ENCODE assay signal across 9 cellular contexts in the genomic region with DNA sequence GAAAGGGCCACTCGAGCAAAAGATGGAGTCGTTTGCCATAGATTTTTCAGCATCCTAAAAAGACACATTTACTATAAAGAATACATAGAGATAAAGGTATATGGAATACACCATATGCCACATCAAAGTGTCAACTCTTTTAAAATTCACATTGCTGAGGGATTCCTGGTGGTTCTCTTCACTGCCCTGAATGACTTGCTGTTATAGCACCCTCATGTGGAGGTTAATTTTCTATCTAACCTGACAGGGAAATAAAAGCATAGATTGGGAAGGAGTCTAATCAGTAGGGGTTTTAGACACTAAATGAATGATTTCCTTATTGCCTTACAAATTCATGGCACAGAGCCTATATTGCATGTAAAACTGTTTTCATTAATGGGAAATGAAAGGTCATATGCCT. TPM values are rescaled to one million over a fixed set of nuclear protein-coding genes. Genes with fewer than 3 reads are reported as not detected.
DNase-seq lines count a peak whose midpoint lies in the region; ATAC-seq and TF ChIP-seq lines count a peak whose summit lies in the region.
"Had no signal": no experiment of that assay in that cellular context is flagged by ENCODE, and none has a peak within 500 bp of the region (broad histone marks: within the 10 kb centered on the region; RNA-seq: fewer than 3 reads in every experiment).

No MANE protein-coding gene starts in this region.

- H4K20me1 ChIP-seq in KMS-11 (ENCODE audit: insufficient read depth) (no peaks in the 10 kb centered on the region), SU-DHL-6 (ENCODE audit: low read depth, low read length) (no peaks in the 10 kb centered on the region)

- no peaks in the 10 kb centered on the region for H3K36me3 ChIP-seq in KMS-11 (ENCODE audit: insufficient read depth)
- H3K36me3 ChIP-seq in SU-DHL-6 (ENCODE audit: low read length): no peaks in the 10 kb centered on the region
- no peaks in the 10 kb centered on the region for H3K36me3 ChIP-seq in liver (ENCODE audit: control insufficient read depth in 4 of 4, insufficient read depth in 3 of 4, low read depth in 1 of 4, low read length in 3 of 4)
- H3K36me3 ChIP-seq in CD8-positive, alpha-beta memory T cell (ENCODE audit: insufficient read depth, low read length): no peaks in the 10 kb centered on the region

- no peak for ATAC-seq in HG02642 (IDR thresholded peaks at IDR 0.05; ENCODE audit: poor library complexity, unreplicated experiment)

- peak; percentile 76 to 88 for TF ChIP-seq RAD21 in liver (IDR thresholded peaks at IDR 0.05)

- CTCF ChIA-PET in CD8-positive, alpha-beta memory T cell (lab: Charles Lee): no interaction called here

- WGBS in liver: 71% methylated on average over 2 of the region's 2 CpGs

- peak; percentile 77 for DNase-seq in DMS53 (lab: John Stamatoyannopoulos, UW)
- no peak for DNase-seq in CD8-positive, alpha-beta memory T cell
- DNase-seq in COLO829 (ENCODE audit: low spot score): no peak
- no peak for DNase-seq in 8988T
- DNase-seq: islet precursor cell had no signal

- no peaks in the 10 kb centered on the region for H3K36me3 Mint-ChIP-seq in CD8-positive, alpha-beta memory T cell

- H3K27me3 Mint-ChIP-seq in CD8-positive, alpha-beta memory T cell: peaks cover 1 to 29% of the 10 kb centered on the region in 2 donors

- no peaks in the 10 kb centered on the region for H3K9me3 Mint-ChIP-seq in CD8-positive, alpha-beta memory T cell

- no peaks in the 10 kb centered on the region for H3F3A ChIP-seq in SU-DHL-6 (ENCODE audit: insufficient read depth)

- H3K4me2 ChIP-seq in KMS-11 (no peak overlapping the region), SU-DHL-6 (ENCODE audit: low read depth, low read length, poor library complexity, severe bottlenecking) (no peak overlapping the region)

- no peaks in the 10 kb centered on the region for H3K9me3 ChIP-seq in SU-DHL-6 (ENCODE audit: insufficient read depth, low read length)
- H3K9me3 ChIP-seq in liver (ENCODE audit: control insufficient read depth in 4 of 4, low read length in 3 of 4): no peaks in the 10 kb centered on the region
- H3K9me3 ChIP-seq in CD8-positive, alpha-beta memory T cell (ENCODE audit: low read length): no peaks in the 10 kb centered on the region

- H3K4me1 ChIP-seq in KMS-11 (ENCODE audit: low read depth, poor library complexity, severe bottlenecking) (no peaks in the 10 kb centered on the region), liver (ENCODE audit: control insufficient read depth in 4 of 4, insufficient read depth in 4 of 4, low read length in 3 of 4) (peaks cover 0 to 23% (median 16%) of the 10 kb centered on the region in 4 donors)
- no peaks in the 10 kb centered on the region for H3K4me1 ChIP-seq in CD8-positive, alpha-beta memory T cell (ENCODE audit: insufficient read depth, low read length)

- H3K4me3 ChIP-seq in KMS-11 (IDR thresholded peaks at IDR 0.05; ENCODE audit: insufficient read depth, low read depth, low read length) (no peak overlapping the region), SU-DHL-6 (ENCODE audit: insufficient read depth, low read length, poor library complexity, severe bottlenecking) (no peak overlapping the region), liver (ENCODE audit: low read depth in 1 of 3, low read length in 3 of 3) (no peak overlapping the region)
- no peak overlapping the region for H3K4me3 ChIP-seq in CD8-positive, alpha-beta memory T cell (ENCODE audit: low read length)

- H3K79me2 ChIP-seq in KMS-11 (ENCODE audit: insufficient read depth, low read depth): no peaks in the 10 kb centered on the region
- no peaks in the 10 kb centered on the region for H3K79me2 ChIP-seq in SU-DHL-6 (ENCODE audit: insufficient read depth, low read length)

- H3K9me2 ChIP-seq in SU-DHL-6 (replicated peaks; ENCODE audit: insufficient read depth, low read length): no peaks in the 10 kb centered on the region

- no peak overlapping the region for H3K27ac Mint-ChIP-seq in CD8-positive, alpha-beta memory T cell

- H2AFZ ChIP-seq in KMS-11 (ENCODE audit: low read depth) (no peak overlapping the region), SU-DHL-6 (ENCODE audit: low read depth, low read length, severe bottlenecking) (no peak overlapping the region)

- POLR2A ChIA-PET in CD8-positive, alpha-beta memory T cell (lab: Charles Lee): no interaction called here

- H3K9ac ChIP-seq in KMS-11 (no peak overlapping the region), SU-DHL-6 (ENCODE audit: low read length) (no peak overlapping the region), liver (ENCODE audit: low read depth in 1 of 2, low read length in 2 of 2) (no peak overlapping the region)

- H3K27ac ChIP-seq in KMS-11: no peak overlapping the region
- H3K27ac ChIP-seq in SU-DHL-6 (ENCODE audit: low read depth, low read length): no peak overlapping the region
- no peak overlapping the region for H3K27ac ChIP-seq in liver (ENCODE audit: low read depth in 1 of 2, low read length in 2 of 2)
- H3K27ac ChIP-seq in CD8-positive, alpha-beta memory T cell (ENCODE audit: low read depth, low read length): no peak overlapping the region

- TF ChIP-seq CTCF in KMS-11 (conservative IDR thresholded peaks at IDR 0.05; ENCODE audit: low read depth, low read length) (peak; percentile 20; the same call in 1 of the 2 replicates), SU-DHL-6 (IDR thresholded peaks at IDR 0.05; ENCODE audit: insufficient read depth, low read length, poor library complexity, severe bottlenecking) (peak; percentile 38), liver (IDR thresholded peaks at IDR 0.05; ENCODE audit: low read depth, low read length, missing input control) (peak; percentile 38)

- no peak overlapping the region for H3K4me3 Mint-ChIP-seq in CD8-positive, alpha-beta memory T cell

- no peaks in the 10 kb centered on the region for H3K4me1 Mint-ChIP-seq in CD8-positive, alpha-beta memory T cell

- H3K27me3 ChIP-seq in KMS-11 (ENCODE audit: insufficient read depth, low read depth): no peaks in the 10 kb centered on the region
- no peaks in the 10 kb centered on the region for H3K27me3 ChIP-seq in SU-DHL-6 (ENCODE audit: low read length)
- H3K27me3 ChIP-seq in liver (ENCODE audit: control insufficient read depth in 4 of 4, insufficient read depth in 4 of 4, low read length in 3 of 4): no peaks in the 10 kb centered on the region
- no peaks in the 10 kb centered on the region for H3K27me3 ChIP-seq in CD8-positive, alpha-beta memory T cell (ENCODE audit: insufficient read depth, low read length, poor library complexity, severe bottlenecking)

TF ChIP-seq in liver, 16 proteins besides CTCF, POLR2A, EP300 and RAD21:
- TF ChIP-seq EGR1 (IDR thresholded peaks at IDR 0.05; ENCODE audit: low read depth in 2 of 2) (no peak), FOXA1 (IDR thresholded peaks at IDR 0.05) (no peak), HNF4G (IDR thresholded peaks at IDR 0.05) (no peak), FOXA2 (IDR thresholded peaks at IDR 0.05) (no peak), HNF4A (conservative IDR thresholded peaks at IDR 0.05) (no peak), TAF1 (conservative IDR thresholded peaks at IDR 0.05) (no peak), JUND (IDR thresholded peaks at IDR 0.05) (no peak), NR2F2 (IDR thresholded peaks at IDR 0.05) (no peak)
- TF ChIP-seq, protein P1, sequence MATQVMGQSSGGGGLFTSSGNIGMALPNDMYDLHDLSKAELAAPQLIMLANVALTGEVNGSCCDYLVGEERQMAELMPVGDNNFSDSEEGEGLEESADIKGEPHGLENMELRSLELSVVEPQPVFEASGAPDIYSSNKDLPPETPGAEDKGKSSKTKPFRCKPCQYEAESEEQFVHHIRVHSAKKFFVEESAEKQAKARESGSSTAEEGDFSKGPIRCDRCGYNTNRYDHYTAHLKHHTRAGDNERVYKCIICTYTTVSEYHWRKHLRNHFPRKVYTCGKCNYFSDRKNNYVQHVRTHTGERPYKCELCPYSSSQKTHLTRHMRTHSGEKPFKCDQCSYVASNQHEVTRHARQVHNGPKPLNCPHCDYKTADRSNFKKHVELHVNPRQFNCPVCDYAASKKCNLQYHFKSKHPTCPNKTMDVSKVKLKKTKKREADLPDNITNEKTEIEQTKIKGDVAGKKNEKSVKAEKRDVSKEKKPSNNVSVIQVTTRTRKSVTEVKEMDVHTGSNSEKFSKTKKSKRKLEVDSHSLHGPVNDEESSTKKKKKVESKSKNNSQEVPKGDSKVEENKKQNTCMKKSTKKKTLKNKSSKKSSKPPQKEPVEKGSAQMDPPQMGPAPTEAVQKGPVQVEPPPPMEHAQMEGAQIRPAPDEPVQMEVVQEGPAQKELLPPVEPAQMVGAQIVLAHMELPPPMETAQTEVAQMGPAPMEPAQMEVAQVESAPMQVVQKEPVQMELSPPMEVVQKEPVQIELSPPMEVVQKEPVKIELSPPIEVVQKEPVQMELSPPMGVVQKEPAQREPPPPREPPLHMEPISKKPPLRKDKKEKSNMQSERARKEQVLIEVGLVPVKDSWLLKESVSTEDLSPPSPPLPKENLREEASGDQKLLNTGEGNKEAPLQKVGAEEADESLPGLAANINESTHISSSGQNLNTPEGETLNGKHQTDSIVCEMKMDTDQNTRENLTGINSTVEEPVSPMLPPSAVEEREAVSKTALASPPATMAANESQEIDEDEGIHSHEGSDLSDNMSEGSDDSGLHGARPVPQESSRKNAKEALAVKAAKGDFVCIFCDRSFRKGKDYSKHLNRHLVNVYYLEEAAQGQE (IDR thresholded peaks at IDR 0.05): no peak
- TF ChIP-seq, protein P2, sequence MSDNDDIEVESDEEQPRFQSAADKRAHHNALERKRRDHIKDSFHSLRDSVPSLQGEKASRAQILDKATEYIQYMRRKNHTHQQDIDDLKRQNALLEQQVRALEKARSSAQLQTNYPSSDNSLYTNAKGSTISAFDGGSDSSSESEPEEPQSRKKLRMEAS (IDR thresholded peaks at IDR 0.05): no peak
- TF ChIP-seq, protein P3, sequence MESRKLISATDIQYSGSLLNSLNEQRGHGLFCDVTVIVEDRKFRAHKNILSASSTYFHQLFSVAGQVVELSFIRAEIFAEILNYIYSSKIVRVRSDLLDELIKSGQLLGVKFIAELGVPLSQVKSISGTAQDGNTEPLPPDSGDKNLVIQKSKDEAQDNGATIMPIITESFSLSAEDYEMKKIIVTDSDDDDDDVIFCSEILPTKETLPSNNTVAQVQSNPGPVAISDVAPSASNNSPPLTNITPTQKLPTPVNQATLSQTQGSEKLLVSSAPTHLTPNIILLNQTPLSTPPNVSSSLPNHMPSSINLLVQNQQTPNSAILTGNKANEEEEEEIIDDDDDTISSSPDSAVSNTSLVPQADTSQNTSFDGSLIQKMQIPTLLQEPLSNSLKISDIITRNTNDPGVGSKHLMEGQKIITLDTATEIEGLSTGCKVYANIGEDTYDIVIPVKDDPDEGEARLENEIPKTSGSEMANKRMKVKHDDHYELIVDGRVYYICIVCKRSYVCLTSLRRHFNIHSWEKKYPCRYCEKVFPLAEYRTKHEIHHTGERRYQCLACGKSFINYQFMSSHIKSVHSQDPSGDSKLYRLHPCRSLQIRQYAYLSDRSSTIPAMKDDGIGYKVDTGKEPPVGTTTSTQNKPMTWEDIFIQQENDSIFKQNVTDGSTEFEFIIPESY (IDR thresholded peaks at IDR 0.05): no peak

RNA-seq across cellular contexts. Expression of gene DNAH11, which starts 25.9 kb away (rescaled TPM):
- under 1 TPM; 0.05 to 0.50 TPM for total RNA-seq in liver
- polyA plus RNA-seq in liver: under 1 TPM; 0.10 to 0.11 TPM
- total RNA-seq in CD8-positive, alpha-beta memory T cell: under 1 TPM in 1 of 2 experiments, not detected in 1; 0.02 TPM
- not detected for polyA plus RNA-seq in CD8-positive, alpha-beta memory T cell
